In genomic region chr6:31897612-31898199, GRCh38 we compare ENCODE assay signal across 8 cellular contexts. TPM values are rescaled to one million over a fixed set of nuclear protein-coding genes. Genes with fewer than 3 reads are reported as not detected.
DNase-seq lines count a peak whose midpoint lies in the region; ATAC-seq, FAIRE-seq and TF ChIP-seq lines count a peak whose summit lies in the region.

EHMT2 (minus strand) TSS chr6:31897698; CDS start chr6:31897677, 21 bp downstream.

- H3K9me3 ChIP-seq in HUES6 (ENCODE audit: control insufficient read depth, insufficient read depth, low read depth, low read length): no peaks in the 10 kb centered on the region
- no peaks in the 10 kb centered on the region for H3K9me3 ChIP-seq in OCI-LY3 (ENCODE audit: insufficient read depth, low read length)
- H3K9me3 ChIP-seq in endothelial cell of umbilical vein (replicated peaks; ENCODE audit: control insufficient read depth, insufficient read depth, low read length): no peaks in the 10 kb centered on the region

- H4K20me1 ChIP-seq in OCI-LY3 (ENCODE audit: insufficient read depth, low read length): peaks cover 3% of the 10 kb centered on the region; the same call in 1 of the 2 replicates
- H4K20me1 ChIP-seq in endothelial cell of umbilical vein (replicated peaks; ENCODE audit: control insufficient read depth, extremely low read depth, insufficient read depth, low read length): no peaks in the 10 kb centered on the region

- H3K79me2 ChIP-seq in OCI-LY3 (ENCODE audit: low read length) (peaks cover 23% of the 10 kb centered on the region), endothelial cell of umbilical vein (ENCODE audit: control insufficient read depth, insufficient read depth, low read length) (no peaks in the 10 kb centered on the region)

- peak within 1 kb of the TSS; percentile 80 for H3K9ac ChIP-seq in HUES6 (ENCODE audit: low read length)
- H3K9ac ChIP-seq in OCI-LY3 (ENCODE audit: low read length): peak within 1 kb of the TSS; percentile 90
- peak within 1 kb of the TSS; percentile 71 for H3K9ac ChIP-seq in endothelial cell of umbilical vein (replicated peaks; ENCODE audit: extremely low read depth, insufficient read depth, low read length)

- dilution Hi-C loops in endothelial cell of umbilical vein (cut with MboI; ENCODE audit: extremely low pct_ligation_motif_present, low sequenced_read_pairs): no loop called here

- TF ChIP-seq POLR2A in endothelial cell of umbilical vein (IDR thresholded peaks at IDR 0.05; ENCODE audit: low read depth, low read length): peak; percentile 48

- peak within 1 kb of the TSS; percentile 47 for H2AFZ ChIP-seq in OCI-LY3 (ENCODE audit: low read depth, low read length)
- H2AFZ ChIP-seq in endothelial cell of umbilical vein (ENCODE audit: low read depth, low read length): peak within 1 kb of the TSS; percentile 78

- DNase-seq in AML-193 (lab: John Stamatoyannopoulos, UW) (peak; percentile 83 to 90), endothelial cell of umbilical vein (ENCODE audit: low read depth, low spot score) (peak; percentile 82), middle frontal gyrus (ENCODE audit: extremely low spot score, low spot score) (peak; percentile 83)
- DNase-seq in activated CD8-positive, alpha-beta memory T cell treated with anti-CD3 and anti-CD28 coated beads, Interleukin-2, amount 50 U/mL, for 48 hours: peak; percentile 92
- DNase-seq in stimulated activated CD8-positive, alpha-beta memory T cell treated with anti-CD3 and anti-CD28 coated beads, Interleukin-2, amount 100 ng/mL, for 1 hour (ENCODE audit: low read depth in 2 of 2): peak; percentile 68 to 72

- POLR2A ChIA-PET in endothelial cell of umbilical vein (lab: Charles Lee): interaction anchor here (0.6 to 1.9 kb wide), 4 partner anchors 14 to 70 kb away, joined by 3 to 7 read pairs (median 6); partner anchors contain the start of genes HSPA1B and NEU1

- CTCF ChIA-PET in endothelial cell of umbilical vein (lab: Charles Lee): interaction anchor here (0.7 to 2.4 kb wide), 9 partner anchors 9 to 941 kb away, joined by 3 to 31 read pairs (median 4); partner anchors contain the start of genes NELFE, NEU1, SKIC2 and TAP2

- TSS peak; percentile 80 for BruUV-seq in endothelial cell of umbilical vein (replicated peaks; lab: Mats Ljungman, UMichigan)

- TF ChIP-seq CTCF in OCI-LY3 (IDR thresholded peaks at IDR 0.05; ENCODE audit: low read depth, low read length) (no peak), endothelial cell of umbilical vein (IDR thresholded peaks at IDR 0.05; ENCODE audit: extremely low read depth in 1 of 2, insufficient read depth in 1 of 2, low read depth in 1 of 2, low read length in 2 of 2) (no peak)

- peak; percentile 80 for FAIRE-seq in endothelial cell of umbilical vein (lab: Jason Lieb, UNC)

- H3K36me3 ChIP-seq in HUES6 (ENCODE audit: control insufficient read depth, insufficient read depth, low read length) (peaks cover 31% of the 10 kb centered on the region), OCI-LY3 (replicated peaks; ENCODE audit: low read depth, low read length) (peaks cover 3% of the 10 kb centered on the region), endothelial cell of umbilical vein (ENCODE audit: control insufficient read depth in 2 of 2, extremely low read depth in 1 of 2, insufficient read depth in 2 of 2, low read length in 2 of 2) (peaks cover 0 to 9% of the 10 kb centered on the region in 2 experiments)

- peak within 1 kb of the TSS; percentile 89 for H3K4me3 ChIP-seq in HUES6 (ENCODE audit: low read depth, low read length)
- H3K4me3 ChIP-seq in OCI-LY3 (ENCODE audit: low read length): peak within 1 kb of the TSS; percentile 99
- peak within 1 kb of the TSS; percentile 57 to 75 (median 69) for H3K4me3 ChIP-seq in endothelial cell of umbilical vein (replicated peaks in 1 of 3; ENCODE audit: insufficient read depth in 1 of 3, low read depth in 1 of 3, low read length in 3 of 3)

- intact Hi-C loops in endothelial cell of umbilical vein (cut with micrococcal nuclease): loop anchor here (5.0 kb wide), 1 partner anchor 65 kb away; no protein-coding TSS in a partner anchor

- H3K4me1 ChIP-seq in HUES6 (ENCODE audit: control insufficient read depth, insufficient read depth, low read length) (peaks cover 7% of the 10 kb centered on the region; the same call in 1 of the 2 replicates), OCI-LY3 (ENCODE audit: low read length) (peaks cover 25% of the 10 kb centered on the region), endothelial cell of umbilical vein (ENCODE audit: control insufficient read depth, extremely low read depth, insufficient read depth, low read length) (peaks cover 12% of the 10 kb centered on the region)

- H3K9me1 ChIP-seq in endothelial cell of umbilical vein (replicated peaks; ENCODE audit: control insufficient read depth, extremely low read depth, insufficient read depth, low read length): no peaks in the 10 kb centered on the region

- H3K27me3 ChIP-seq in HUES6 (ENCODE audit: control insufficient read depth, insufficient read depth, low read length) (no peaks in the 10 kb centered on the region), OCI-LY3 (ENCODE audit: low read depth, low read length) (no peaks in the 10 kb centered on the region), endothelial cell of umbilical vein (ENCODE audit: control insufficient read depth in 2 of 2, insufficient read depth in 2 of 2, low read length in 2 of 2) (no peaks in the 10 kb centered on the region)

- H3K27ac ChIP-seq in HUES6 (ENCODE audit: low read depth, low read length) (peak within 1 kb of the TSS; percentile 71; the same call in 1 of the 2 replicates), OCI-LY3 (ENCODE audit: low read length) (peak within 1 kb of the TSS; percentile 71), endothelial cell of umbilical vein (ENCODE audit: insufficient read depth, low read depth, low read length) (peak within 1 kb of the TSS; percentile 1)

- peak within 1 kb of the TSS; percentile 95 for H3K4me2 ChIP-seq in OCI-LY3 (ENCODE audit: low read length)
- H3K4me2 ChIP-seq in endothelial cell of umbilical vein (ENCODE audit: insufficient read depth, low read length): peak within 1 kb of the TSS; percentile 97

- ATAC-seq in GM19328 (IDR thresholded peaks at IDR 0.05; ENCODE audit: unreplicated experiment): peak; percentile 48

TF ChIP-seq in endothelial cell of umbilical vein, 7 proteins besides CTCF, POLR2A, EP300 and RAD21:
- TF ChIP-seq EZH2 (IDR thresholded peaks at IDR 0.05; ENCODE audit: borderline replicate concordance, low read depth, low read length, severe bottlenecking): no peak
- no peak for TF ChIP-seq MYC (IDR thresholded peaks at IDR 0.05; ENCODE audit: low read depth, low read length)
- TF ChIP-seq GATA2 (IDR thresholded peaks at IDR 0.05; ENCODE audit: insufficient read depth, insufficient read length, low read depth, low read length): no peak
- TF ChIP-seq POLR2AphosphoS5 (IDR thresholded peaks at IDR 0.05; ENCODE audit: insufficient read depth, low read depth, low read length): no peak
- no peak for TF ChIP-seq FOS (IDR thresholded peaks at IDR 0.05; ENCODE audit: borderline replicate concordance, insufficient read depth, low read length)
- TF ChIP-seq JUN (IDR thresholded peaks at IDR 0.05; ENCODE audit: borderline replicate concordance, insufficient read depth, insufficient read length, low read depth): no peak
- TF ChIP-seq MAX (IDR thresholded peaks at IDR 0.05; ENCODE audit: insufficient read depth, insufficient read length): peak; percentile 88
TF ChIP-seq in endothelial cell of umbilical vein: peak in this region for 1.

RNA-seq across cellular contexts. Expression of gene EHMT2, which starts in this region (rescaled TPM):
- 53.7 and 54.3 TPM in 2 replicates for total RNA-seq in endothelial cell of umbilical vein
- 53.3 and 56.4 TPM in 2 replicates for polyA plus RNA-seq in endothelial cell of umbilical vein
- 44.1 and 44.3 TPM in 2 replicates for polyA plus RNA-seq in endothelial cell of umbilical vein (2011; cell fraction: cytosol; rRNA removed)
- polyA plus RNA-seq in endothelial cell of umbilical vein (2011; cell fraction: nucleus; rRNA removed): 136 and 153 TPM in 2 replicates
- 35.4 and 38.2 TPM in 2 replicates for polyA plus RNA-seq in endothelial cell of umbilical vein (2012)
- polyA minus RNA-seq in endothelial cell of umbilical vein: 60.5 and 73.6 TPM in 2 replicates
- polyA minus RNA-seq in endothelial cell of umbilical vein (2011; cell fraction: cytosol; rRNA and poly(A)+ RNA removed): 36.8 TPM
- polyA minus RNA-seq in endothelial cell of umbilical vein (2011; cell fraction: nucleus; rRNA and poly(A)+ RNA removed): 23.7 and 36.3 TPM in 2 replicates

Comparison
In these comparisons a context has a peak if more than half of its experiments do, and no peak if none do; other contexts are left out.
1. Peak in every context shown above with its lines: DNase-seq, ATAC-seq, H3K4me3 ChIP-seq and H3K27ac ChIP-seq.
2. H3K27ac ChIP-seq: peak in every context shown above with its lines; median percentile 71 in HUES6; 71 in OCI-LY3; 1 in endothelial cell of umbilical vein.